ENCODE assay signal across 1 cellular context in the genomic region with DNA sequence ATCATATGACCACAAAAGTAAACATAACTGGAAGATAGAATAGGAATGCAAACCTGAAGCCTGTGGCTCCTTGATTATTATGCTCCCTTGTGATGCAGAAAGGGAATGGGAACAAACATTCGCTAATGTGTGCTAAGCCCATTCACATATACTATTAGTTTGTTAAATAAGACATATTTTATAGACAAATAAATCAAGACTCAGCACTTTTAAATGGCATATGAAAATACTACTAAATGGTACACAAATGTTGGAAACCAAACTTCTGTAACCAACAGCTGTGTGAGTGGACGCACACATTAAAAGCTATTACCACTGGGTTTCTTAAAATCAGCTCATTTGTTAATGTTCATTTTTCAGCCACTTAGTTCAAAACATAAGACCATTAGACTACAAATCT.
TF ChIP-seq lines count a peak whose summit lies in the region.

No MANE protein-coding gene starts in this region.

TF ChIP-seq in IMR-90, 13 proteins besides CTCF, POLR2A, EP300 and RAD21:
- TF ChIP-seq MAFK (IDR thresholded peaks at IDR 0.05; ENCODE audit: low read depth, low read length) (peak; percentile 85), CHD1 (IDR thresholded peaks at IDR 0.05; ENCODE audit: low read depth, low read length) (no peak)
